Comparison of ENCODE assay signal across 8 cellular contexts in genomic region chr17:75864887-75865286, GRCh38. TPM values are rescaled to one million over a fixed set of nuclear protein-coding genes. Genes with fewer than 3 reads are reported as not detected.
DNase-seq lines count a peak whose midpoint lies in the region; ATAC-seq and TF ChIP-seq lines count a peak whose summit lies in the region.
"Not testable (repeated sequence)": the region's sequence is repeated elsewhere in the genome, so short reads cannot be mapped to it uniquely, and the experiment has no call there.

No MANE protein-coding gene starts in this region.

- WGBS in suprapubic skin, result 56% methylated on average over 4 of the region's 4 CpGs

- H3K36me3 ChIP-seq in DOHH2 (ENCODE audit: control insufficient read depth, low read length); adipocyte (ENCODE audit: control insufficient read depth, insufficient read depth, low read length, severe bottlenecking); suprapubic skin: not testable (repeated sequence)

- not testable (repeated sequence) for TF ChIP-seq EP300 in suprapubic skin (IDR thresholded peaks at IDR 0.05)

- not testable (repeated sequence) for H3K27me3 Mint-ChIP-seq in T-helper 17 cell; nephron (ENCODE audit: low read depth)

- H3K4me1 ChIP-seq in DOHH2 (ENCODE audit: control insufficient read depth, low read length), result peaks cover 13% of the 10 kb centered on the region
- peaks cover 25% of the 10 kb centered on the region for H3K4me1 ChIP-seq in adipocyte (ENCODE audit: control insufficient read depth, insufficient read depth, low read length)
- H3K4me1 ChIP-seq in foreskin keratinocyte, result peaks cover 11% of the 10 kb centered on the region
- H3K4me1 ChIP-seq in suprapubic skin, result peaks cover 40% of the 10 kb centered on the region

- H3K79me2 ChIP-seq in DOHH2 (ENCODE audit: control insufficient read depth, low read length), result not testable (repeated sequence)

- DNase-seq in T-helper 17 cell; adipocyte (ENCODE audit: low read depth); suprapubic skin (ENCODE audit: low spot score in 2 of 2): not testable (repeated sequence)
- DNase-seq in foreskin keratinocyte, result peak in 1 of 2 donors; percentile 75

- not testable (repeated sequence) for H3K36me3 Mint-ChIP-seq in T-helper 17 cell (ENCODE audit: low read depth); nephron (ENCODE audit: low read depth)

- H3K9me2 ChIP-seq in DOHH2 (replicated peaks; ENCODE audit: control insufficient read depth, low read length), result not testable (repeated sequence)

- not testable (repeated sequence) for H3K27ac ChIP-seq in DOHH2 (ENCODE audit: low read depth, low read length)
- H3K27ac ChIP-seq in foreskin keratinocyte (peak overlapping the region; percentile 67), suprapubic skin (peak overlapping the region; percentile 13)

- H3K4me3 ChIP-seq in DOHH2 (ENCODE audit: low read length); adipocyte (ENCODE audit: low read length); suprapubic skin: not testable (repeated sequence)

- not testable (repeated sequence) for H3K27me3 ChIP-seq in DOHH2 (ENCODE audit: control insufficient read depth, low read length); adipocyte (replicated peaks; ENCODE audit: control insufficient read depth, insufficient read depth, low read length); foreskin keratinocyte; suprapubic skin

- H3K4me1 Mint-ChIP-seq in T-helper 17 cell (peaks cover 17% of the 10 kb centered on the region), nephron (peaks cover 26% of the 10 kb centered on the region)

- H3K9ac ChIP-seq in adipocyte (ENCODE audit: low read length), result peak overlapping the region; percentile 54

- peak; percentile 26 for ATAC-seq in GM21529 (IDR thresholded peaks at IDR 0.05; ENCODE audit: unreplicated experiment)
- ATAC-seq in HG03439 (IDR thresholded peaks at IDR 0.05; ENCODE audit: unreplicated experiment), result peak; percentile 9
- ATAC-seq in T-helper 17 cell, result peak; percentile 72
- ATAC-seq in foreskin keratinocyte, result peak; percentile 78

- not testable (repeated sequence) for TF ChIP-seq CTCF in DOHH2 (IDR thresholded peaks at IDR 0.05; ENCODE audit: low read depth, low read length, poor library complexity, severe bottlenecking); foreskin keratinocyte (conservative IDR thresholded peaks at IDR 0.05); nephron (IDR thresholded peaks at IDR 0.05; ENCODE audit: unreplicated experiment in 3 of 3); suprapubic skin (IDR thresholded peaks at IDR 0.05)

- H3K9me3 ChIP-seq in DOHH2 (ENCODE audit: control insufficient read depth, insufficient read depth, low read length); T-helper 17 cell (ENCODE audit: control insufficient read depth, low read length, poor library complexity, severe bottlenecking); adipocyte (ENCODE audit: control insufficient read depth, low read length); suprapubic skin: not testable (repeated sequence)

- H3K27ac Mint-ChIP-seq in T-helper 17 cell, result peak overlapping the region; percentile 86
- peak overlapping the region in 2 of 3 experiments; percentile 63 to 83 for H3K27ac Mint-ChIP-seq in nephron

- H3K9me3 Mint-ChIP-seq in nephron, result not testable (repeated sequence)

- H3K4me2 ChIP-seq in DOHH2 (ENCODE audit: low read length), result peak overlapping the region; percentile 58

- peak overlapping the region; percentile 60 for H3K4me3 Mint-ChIP-seq in T-helper 17 cell
- not testable (repeated sequence) for H3K4me3 Mint-ChIP-seq in nephron

- not testable (repeated sequence) for H3F3A ChIP-seq in DOHH2 (ENCODE audit: control insufficient read depth, insufficient read depth)

- not testable (repeated sequence) for H4K20me1 ChIP-seq in DOHH2 (ENCODE audit: control insufficient read depth, insufficient read depth, low read depth, low read length)

- not testable (repeated sequence) for TF ChIP-seq POLR2A in suprapubic skin (IDR thresholded peaks at IDR 0.05)

RNA-seq across cellular contexts. Expression of gene WBP2, which starts 9.8 kb away (rescaled TPM):
- total RNA-seq in T-helper 17 cell (100 to 1,000 TPM in 1 of 2 donors, 10 to 100 TPM in 1; 86.0 to 114 TPM), foreskin keratinocyte (38.6 and 42.2 TPM in 2 replicates), suprapubic skin (10 to 100 TPM; 64.9 to 99.4 (median 76.9) TPM)
- 73.9 and 74.2 TPM in 2 replicates for polyA plus RNA-seq in foreskin keratinocyte

RNA-seq across cellular contexts. Expression of gene TRIM47, which starts 13.5 kb away (rescaled TPM):
- total RNA-seq in T-helper 17 cell (1 to 10 TPM; 4.5 to 9.4 TPM), foreskin keratinocyte (41.4 and 55.6 TPM in 2 replicates), suprapubic skin (10 to 100 TPM; 22.8 to 43.1 (median 27.7) TPM)
- polyA plus RNA-seq in foreskin keratinocyte, result 49.7 and 50.2 TPM in 2 replicates

RNA-seq across cellular contexts. Expression of gene UNC13D, which starts 20.7 kb away (rescaled TPM):
- total RNA-seq in T-helper 17 cell (100 to 1,000 TPM; 164 TPM), foreskin keratinocyte (0.53 and 1.0 TPM in 2 replicates), suprapubic skin (10 to 100 TPM in 1 of 4 donors, 1 to 10 TPM in 3; 5.2 to 21.0 (median 7.2) TPM)
- 0.80 and 0.82 TPM in 2 replicates for polyA plus RNA-seq in foreskin keratinocyte

RNA-seq across cellular contexts. Expression of gene TRIM65, which starts 31.9 kb away (rescaled TPM):
- total RNA-seq in T-helper 17 cell (10 to 100 TPM; 19.8 to 23.6 TPM), foreskin keratinocyte (17.6 and 20.9 TPM in 2 replicates), suprapubic skin (10 to 100 TPM; 22.5 to 44.6 (median 32.1) TPM)
- 12.4 and 12.8 TPM in 2 replicates for polyA plus RNA-seq in foreskin keratinocyte

RNA-seq across cellular contexts. Expression of gene MRPL38, which starts 39.8 kb away (rescaled TPM):
- total RNA-seq in T-helper 17 cell, result 100 to 1,000 TPM in 1 of 2 donors, 10 to 100 TPM in 1; 93.8 to 107 TPM
- total RNA-seq in foreskin keratinocyte, result 78.1 and 82.0 TPM in 2 replicates
- 77.8 and 81.8 TPM in 2 replicates for polyA plus RNA-seq in foreskin keratinocyte
- 100 to 1,000 TPM in 1 of 4 donors, 10 to 100 TPM in 3; 41.7 to 113 (median 50.2) TPM for total RNA-seq in suprapubic skin

Comparison
In these comparisons a context has a peak if more than half of its experiments do, and no peak if none do; other contexts are left out.
1. ATAC-seq: peak in every context shown above with its lines; median percentile 78 in foreskin keratinocyte; 72 in T-helper 17 cell; 26 in GM21529; 9 in HG03439.
2. RNA of gene UNC13D, which starts 20.7 kb away (total RNA-seq): 164 TPM in T-helper 17 cell; 5.2 to 21.0 TPM in suprapubic skin and 0.53 to 1.0 TPM in foreskin keratinocyte; every median in the first group is over 4 times any median in the second.